In genomic region chr1:33268927-33269610, GRCh38 we compare ENCODE assay signal across 22 cellular contexts. TPM values are rescaled to one million over a fixed set of nuclear protein-coding genes. Genes with fewer than 3 reads are reported as not detected.
DNase-seq lines count a peak whose midpoint lies in the region; ATAC-seq and TF ChIP-seq lines count a peak whose summit lies in the region.
"Had no signal": no experiment of that assay in that cellular context is flagged by ENCODE, and none has a peak within 500 bp of the region (broad histone marks: within the 10 kb centered on the region; RNA-seq: fewer than 3 reads in every experiment).

No MANE protein-coding gene starts in this region.

- no peak overlapping the region for H3K4me3 ChIP-seq in heart right ventricle
- no peak overlapping the region for H3K4me3 ChIP-seq in osteoblast (ENCODE audit: insufficient read depth, low read length)
- H3K4me3 ChIP-seq: adrenal gland, spleen, upper lobe of right lung had no signal

- intact Hi-C loops in heart right ventricle (cut with DNase I), result no loop called here

- peaks cover 71% of the 10 kb centered on the region for H4K20me1 ChIP-seq in osteoblast (ENCODE audit: insufficient read depth, low read length)

- no peaks in the 10 kb centered on the region for H3K9me3 Mint-ChIP-seq in central memory CD8-positive, alpha-beta T cell
- H3K9me3 Mint-ChIP-seq: activated T-helper 17 cell treated with anti-CD3 and anti-CD28 coated beads, Interleukin-2, amount 50 U/mL, for 72 hours had no signal

- no peaks in the 10 kb centered on the region for H3K36me3 Mint-ChIP-seq in central memory CD8-positive, alpha-beta T cell (ENCODE audit: insufficient read depth)

- H3K4me2 ChIP-seq in osteoblast (ENCODE audit: insufficient read depth, low read length), result no peak overlapping the region

- ATAC-seq in central memory CD8-positive, alpha-beta T cell (replicated peaks; ENCODE audit: extremely low read depth, poor library complexity, severe bottlenecking), result no peak
- peak in 6 of 8 donors; percentile 36 to 70 (median 48) for ATAC-seq in heart right ventricle
- ATAC-seq in foreskin keratinocyte, result no peak
- ATAC-seq: activated T-helper 17 cell treated with anti-CD3 and anti-CD28 coated beads, Interleukin-2, amount 50 U/mL, for 72 hours; upper lobe of right lung had no signal

- peak; percentile 35 for DNase-seq in AG08395 (ENCODE audit: low spot score)
- no peak for DNase-seq in central memory CD8-positive, alpha-beta T cell (ENCODE audit: low spot score in 2 of 2)
- DNase-seq in heart right ventricle, result no peak
- DNase-seq in osteoblast (ENCODE audit: insufficient read length, low spot score, missing footprints), result peak; percentile 59
- DNase-seq in NCI-H1092 treated with DMSO at 0.1 percent for 48 hours (lab: John Stamatoyannopoulos, UW), result no peak
- DNase-seq in foreskin keratinocyte, result no peak
- no peak for DNase-seq in NCI-H2196 treated with DMSO at 0.1 percent for 48 hours (lab: John Stamatoyannopoulos, UW; ENCODE audit: unreplicated experiment)
- no peak for DNase-seq in HK-2 (ENCODE audit: unreplicated experiment)
- DNase-seq: adrenal gland, cerebellar nuclear complex, COR-L47, EL, midbrain, NCI-H1436 treated with DMSO at 0.1 percent for 48 hours, NCI-H446 treated with DMSO at 0.1 percent for 48 hours, SHP77, spleen, upper lobe of right lung had no signal

- whole genome bisulfite sequencing in heart right ventricle, 2 donors, result 48 to 59% methylated on average over 5 of the region's 5 CpGs

- peaks cover 59% of the 10 kb centered on the region for H3K79me2 ChIP-seq in osteoblast (ENCODE audit: insufficient read depth, low read length)

- H3K4me1 ChIP-seq in heart right ventricle, result peaks cover 5 to 86% (median 48%) of the 10 kb centered on the region in 9 donors
- no peaks in the 10 kb centered on the region for H3K4me1 ChIP-seq in osteoblast (ENCODE audit: insufficient read depth, low read length)
- no peaks in the 10 kb centered on the region for H3K4me1 ChIP-seq in foreskin keratinocyte
- H3K4me1 ChIP-seq: parathyroid adenoma had no signal

- no peak overlapping the region for H3K4me3 Mint-ChIP-seq in central memory CD8-positive, alpha-beta T cell
- H3K4me3 Mint-ChIP-seq: activated T-helper 17 cell treated with anti-CD3 and anti-CD28 coated beads, Interleukin-2, amount 50 U/mL, for 72 hours had no signal

- H3K4me1 Mint-ChIP-seq in central memory CD8-positive, alpha-beta T cell, result peaks cover 54% of the 10 kb centered on the region

- H3K27ac ChIP-seq in heart right ventricle (peak overlapping the region in 9 of 10 donors; percentile 6 to 74 (median 47)), osteoblast (ENCODE audit: low read depth, low read length) (no peak overlapping the region), foreskin keratinocyte (no peak overlapping the region)
- H3K27ac ChIP-seq: parathyroid adenoma, spleen, upper lobe of right lung had no signal

- H3K27me3 ChIP-seq in heart right ventricle (no peaks in the 10 kb centered on the region), osteoblast (ENCODE audit: insufficient read depth, low read length) (no peaks in the 10 kb centered on the region), foreskin keratinocyte (no peaks in the 10 kb centered on the region)
- H3K27me3 ChIP-seq: adrenal gland, spleen, upper lobe of right lung had no signal

- no peaks in the 10 kb centered on the region for H3K9me3 ChIP-seq in heart right ventricle
- H3K9me3 ChIP-seq in osteoblast (ENCODE audit: low read depth, low read length), result no peaks in the 10 kb centered on the region
- H3K9me3 ChIP-seq: adrenal gland, spleen, upper lobe of right lung had no signal

- H3K36me3 ChIP-seq in heart right ventricle (peaks cover 0 to 30% (median 0%) of the 10 kb centered on the region in 9 donors), osteoblast (ENCODE audit: insufficient read depth, low read length) (peaks cover 6% of the 10 kb centered on the region)
- H3K36me3 ChIP-seq: adrenal gland, upper lobe of right lung had no signal

- H2AFZ ChIP-seq in osteoblast (ENCODE audit: low read length), result no peak overlapping the region
- H2AFZ ChIP-seq: parathyroid adenoma had no signal

- H3K27ac Mint-ChIP-seq in central memory CD8-positive, alpha-beta T cell (ENCODE audit: low read depth), result peak overlapping the region; percentile 29

- TF ChIP-seq CTCF in heart right ventricle (IDR thresholded peaks at IDR 0.05), result no peak
- no peak for TF ChIP-seq CTCF in osteoblast (IDR thresholded peaks at IDR 0.05; ENCODE audit: extremely low read depth, low read depth, low read length)
- no peak for TF ChIP-seq CTCF in foreskin keratinocyte (conservative IDR thresholded peaks at IDR 0.05)

- no peaks in the 10 kb centered on the region for H3K27me3 Mint-ChIP-seq in central memory CD8-positive, alpha-beta T cell
- H3K27me3 Mint-ChIP-seq: activated T-helper 17 cell treated with anti-CD3 and anti-CD28 coated beads, Interleukin-2, amount 50 U/mL, for 72 hours had no signal

RNA-seq across cellular contexts. Expression of gene ZNF362, which starts 12.8 kb away (rescaled TPM):
- total RNA-seq in heart right ventricle (10 to 100 TPM; 28.5 to 39.2 (median 32.3) TPM), osteoblast (13.4 and 18.9 TPM in 2 replicates), foreskin keratinocyte (9.7 and 9.9 TPM in 2 replicates)
- polyA plus RNA-seq in heart right ventricle (10 to 100 TPM in 1 of 2 donors, 1 to 10 TPM in 1; 9.1 to 25.9 TPM), foreskin keratinocyte (7.1 and 7.3 TPM in 2 replicates)

RNA-seq across cellular contexts. Expression of gene A3GALT2, which starts 51.8 kb away (rescaled TPM):
- under 1 TPM in 1 of 10 donors, not detected in 9; 0.25 TPM for total RNA-seq in heart right ventricle
- not detected for polyA plus RNA-seq in heart right ventricle
- total RNA-seq in osteoblast, result under 0.01 TPM in 1 of 2 replicates, not detected in the other
- not detected in 2 replicates for total RNA-seq in foreskin keratinocyte
- polyA plus RNA-seq in foreskin keratinocyte, result not detected in 2 replicates
- total RNA-seq: activated T-helper 17 cell treated with anti-CD3 and anti-CD28 coated beads, Interleukin-2, amount 50 U/mL, for 72 hours; glomerular endothelial cell; T-helper 1 cell treated with Interleukin-12 subunit alpha and Interleukin-12 subunit beta and Interleukin-4 antibody, amounts not matched to agents 30 ng/mL and 1 ng/mL, for 36 hours; upper lobe of right lung had no signal

Comparison
In these comparisons a context has a peak if more than half of its experiments do, and no peak if none do; other contexts are left out.
1. DNase-seq: peak in AG08395 (single experiment) and osteoblast (single experiment); none in central memory CD8-positive, alpha-beta T cell (0 of 2), heart right ventricle (0 of 2), NCI-H1092 treated with DMSO at 0.1 percent for 48 hours (single experiment), foreskin keratinocyte (0 of 2), NCI-H2196 treated with DMSO at 0.1 percent for 48 hours (single experiment) and HK-2 (single experiment).
2. ATAC-seq: peak in heart right ventricle (6 of 8); none in central memory CD8-positive, alpha-beta T cell (single experiment) and foreskin keratinocyte (single experiment).
3. H3K27ac ChIP-seq: peak in heart right ventricle (9 of 10); none in osteoblast (single experiment) and foreskin keratinocyte (single experiment).